ENCODE assay signal across 12 cellular contexts in the genomic region with DNA sequence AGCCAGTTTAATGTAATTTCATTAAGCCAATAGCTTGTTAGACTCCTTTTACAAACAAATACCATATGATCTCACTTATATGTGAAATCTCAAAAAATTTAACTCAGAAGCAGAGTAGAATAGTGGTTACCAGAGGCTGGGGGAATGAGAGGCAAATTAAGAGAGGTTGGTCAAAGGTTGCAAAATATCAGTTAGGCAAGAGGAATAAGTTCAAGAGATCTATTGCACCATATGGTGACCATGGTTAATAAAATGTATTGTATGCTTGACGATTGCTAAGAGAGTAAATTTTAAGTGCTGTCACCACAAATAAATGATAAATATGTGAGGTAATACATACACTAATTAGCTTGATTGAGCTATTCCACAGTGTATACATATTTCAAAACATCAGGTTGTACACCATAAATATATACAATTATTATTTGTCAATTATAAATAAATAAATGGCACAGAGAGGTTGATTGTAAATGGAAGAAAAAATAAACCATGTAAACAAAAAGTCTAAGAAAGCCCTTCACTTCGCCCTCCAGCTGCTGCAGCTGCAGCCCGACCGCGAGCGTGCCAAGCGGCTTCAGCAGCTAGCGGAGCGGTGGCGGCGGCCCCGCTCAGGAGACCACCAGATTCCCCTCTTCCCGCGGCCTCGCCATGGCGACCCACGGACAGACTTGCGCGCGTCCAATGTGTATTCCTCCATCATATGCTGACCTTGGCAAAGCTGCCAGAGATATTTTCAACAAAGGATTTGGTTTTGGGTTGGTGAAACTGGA. TPM values are rescaled to one million over a fixed set of nuclear protein-coding genes. Genes with fewer than 3 reads are reported as not detected.
DNase-seq lines count a peak whose midpoint lies in the region; ATAC-seq and TF ChIP-seq lines count a peak whose summit lies in the region.
"Had no signal": no experiment of that assay in that cellular context is flagged by ENCODE, and none has a peak within 500 bp of the region (broad histone marks: within the 10 kb centered on the region; RNA-seq: fewer than 3 reads in every experiment).

No MANE protein-coding gene starts in this region.

- H3K27ac ChIP-seq in MM.1S (ENCODE audit: low read length) (no peak overlapping the region), mesodermal cell (ENCODE audit: low read depth, low read length, severe bottlenecking) (no peak overlapping the region)
- H3K27ac ChIP-seq: ascending aorta, foreskin keratinocyte had no signal

- no peaks in the 10 kb centered on the region for H3K27me3 ChIP-seq in MM.1S (replicated peaks; ENCODE audit: insufficient read depth, low read length)
- H3K27me3 ChIP-seq: ascending aorta had no signal

- peak overlapping the region; percentile 37; the same call in 1 of the 2 replicates for H3K9ac ChIP-seq in MM.1S (ENCODE audit: low read length)

- no peak overlapping the region for H3K4me2 ChIP-seq in MM.1S (ENCODE audit: low read depth, low read length)

- WGBS in mesodermal cell (ENCODE audit: insufficient coverage in 2 of 2), 2 experiments, result 94 to 98% methylated on average over 19 of the region's 20 CpGs

- no peaks in the 10 kb centered on the region for H3K9me2 ChIP-seq in MM.1S (replicated peaks; ENCODE audit: insufficient read depth, low read length)

- TF ChIP-seq CTCF in MM.1S (IDR thresholded peaks at IDR 0.05; ENCODE audit: low read length), result no peak
- no peak for TF ChIP-seq CTCF in astrocyte of the cerebellum (IDR thresholded peaks at IDR 0.05; ENCODE audit: low read depth, low read length, missing control alignments)

- no peaks in the 10 kb centered on the region for H3F3A ChIP-seq in MM.1S (ENCODE audit: insufficient read depth, low read length)

- H2AFZ ChIP-seq in MM.1S (ENCODE audit: low read length), result no peak overlapping the region

- H3K4me1 ChIP-seq in MM.1S (ENCODE audit: low read length) (no peaks in the 10 kb centered on the region), mesodermal cell (ENCODE audit: control insufficient read depth, insufficient read depth, low read length, poor library complexity, severe bottlenecking) (no peaks in the 10 kb centered on the region)
- H3K4me1 ChIP-seq: ascending aorta, foreskin keratinocyte had no signal

- ATAC-seq in GM19455 (IDR thresholded peaks at IDR 0.05; ENCODE audit: unreplicated experiment) (no peak), GM19035 (IDR thresholded peaks at IDR 0.05; ENCODE audit: unreplicated experiment) (no peak)
- ATAC-seq: foreskin keratinocyte, GM12878 had no signal

- in situ Hi-C loops in astrocyte of the cerebellum (cut with HindIII; ENCODE audit: low sequenced_read_pairs), result no loop called here

- no peak overlapping the region for H3K4me3 ChIP-seq in MM.1S (ENCODE audit: low read length)
- peak overlapping the region; percentile 28 for H3K4me3 ChIP-seq in astrocyte of the cerebellum (ENCODE audit: low read depth, low read length)
- peak overlapping the region; percentile 16 for H3K4me3 ChIP-seq in mesodermal cell (ENCODE audit: extremely low read depth, insufficient read depth, low read length, poor library complexity, severe bottlenecking)
- H3K4me3 ChIP-seq: ascending aorta, GM12878 had no signal

- H4K20me1 ChIP-seq in MM.1S (ENCODE audit: insufficient read depth, low read length), result no peaks in the 10 kb centered on the region

- H3K36me3 ChIP-seq in MM.1S (replicated peaks; ENCODE audit: insufficient read depth, low read length) (no peaks in the 10 kb centered on the region), mesodermal cell (ENCODE audit: control insufficient read depth, insufficient read depth, low read length) (no peaks in the 10 kb centered on the region)
- H3K36me3 ChIP-seq: ascending aorta had no signal

- no peaks in the 10 kb centered on the region for H3K9me3 ChIP-seq in MM.1S (replicated peaks; ENCODE audit: insufficient read depth, low read length)
- H3K9me3 ChIP-seq in mesodermal cell (ENCODE audit: control insufficient read depth, low read length), result no peaks in the 10 kb centered on the region
- H3K9me3 ChIP-seq: ascending aorta had no signal

- H3K79me2 ChIP-seq in MM.1S (ENCODE audit: low read length), result no peaks in the 10 kb centered on the region

- DNase-seq in NCI-H2196 (lab: John Stamatoyannopoulos, UW; ENCODE audit: unreplicated experiment) (peak; percentile 16), NCI-H2196 treated with DMSO at 0.1 percent for 48 hours (lab: John Stamatoyannopoulos, UW; ENCODE audit: unreplicated experiment) (no peak), MM.1S (peak; percentile 22), astrocyte of the cerebellum (ENCODE audit: low read depth) (no peak), D341Med (ENCODE audit: low spot score) (no peak)
- DNase-seq: foreskin keratinocyte; stimulated activated CD8-positive, alpha-beta memory T cell treated with anti-CD3 and anti-CD28 coated beads, Interleukin-4, amount 100 ng/mL, for 48 hours had no signal

RNA-seq across cellular contexts. Expression of a gene that starts 23.0 kb away (rescaled TPM):
- 186 TPM for polyA plus RNA-seq in mesodermal cell (2013, experiment 1 of 2)
- 195 TPM for polyA plus RNA-seq in mesodermal cell (2013, experiment 2 of 2)

Comparison
In these comparisons a context has a peak if more than half of its experiments do, and no peak if none do; other contexts are left out.
1. DNase-seq: peak in NCI-H2196 (single experiment) and MM.1S (single experiment); none in NCI-H2196 treated with DMSO at 0.1 percent for 48 hours (single experiment), astrocyte of the cerebellum (single experiment) and D341Med (single experiment).